In genomic region chr5:54520940-54521339, GRCh38 we compare ENCODE assay signal across 8 cellular contexts. TPM values are rescaled to one million over a fixed set of nuclear protein-coding genes. Genes with fewer than 3 reads are reported as not detected.
A peak's percentile ranks its signal among the peaks of the same experiment; 100 is the strongest.
DNase-seq lines count a peak whose midpoint lies in the region; ATAC-seq and TF ChIP-seq lines count a peak whose summit lies in the region.

No MANE protein-coding gene starts in this region.

- H3K4me3 ChIP-seq in WI38 (ENCODE audit: low read depth, low read length) (peak overlapping the region; percentile 77), fibroblast of pulmonary artery (replicated peaks; ENCODE audit: low read depth, low read length) (peak overlapping the region; percentile 67), psoas muscle (peak overlapping the region; percentile 99)

- H3K27ac ChIP-seq in psoas muscle, result peak overlapping the region; percentile 53

- TF ChIP-seq CTCF in WI38 (IDR thresholded peaks at IDR 0.05; ENCODE audit: low read depth, low read length) (no peak), fibroblast of pulmonary artery (IDR thresholded peaks at IDR 0.05; ENCODE audit: low read length, missing control alignments) (no peak), psoas muscle (IDR thresholded peaks at IDR 0.05) (no peak)

- H3K4me1 ChIP-seq in psoas muscle, result peaks cover 61% of the 10 kb centered on the region

- DNase-seq in Daoy (ENCODE audit: low read depth) (peak; percentile 13), fibroblast of pulmonary artery (ENCODE audit: low read depth) (no peak), psoas muscle (no peak), GM19238 (ENCODE audit: insufficient read length, low spot score) (no peak)
- DNase-seq in stimulated activated CD4-positive, alpha-beta T cell treated with anti-CD3 and anti-CD28 coated beads, Interleukin-2, amount 100 ng/mL, for 24 hours, result no peak

- 29 to 54% (median 42%) methylated on average over 2 of the region's 2 CpGs for WGBS in psoas muscle, 3 donors

- intact Hi-C loops in psoas muscle (cut with DNase I), result no loop called here

- ATAC-seq in psoas muscle (no peak), HG02852 (IDR thresholded peaks at IDR 0.05; ENCODE audit: unreplicated experiment) (no peak), GM19035 (IDR thresholded peaks at IDR 0.05; ENCODE audit: unreplicated experiment) (no peak)

- no peaks in the 10 kb centered on the region for H3K9me3 ChIP-seq in psoas muscle

- no peaks in the 10 kb centered on the region for H3K36me3 ChIP-seq in psoas muscle (ENCODE audit: insufficient read depth in 1 of 2, low read depth in 1 of 2)

- H3K27me3 ChIP-seq in psoas muscle (ENCODE audit: insufficient read depth in 3 of 3, low read length in 2 of 3), result no peaks in the 10 kb centered on the region

RNA-seq across cellular contexts. Expression of gene SNX18, which starts 3.4 kb away (rescaled TPM):
- 10.8 and 14.1 TPM in 2 replicates for total RNA-seq in Daoy (2014; rRNA removed; shearing (Covaris generic))
- total RNA-seq in psoas muscle, result 10 to 100 TPM in 3 of 4 donors, 1 to 10 TPM in 1; 9.1 to 13.0 (median 10.7) TPM
- 1 to 10 TPM; 3.9 to 6.9 (median 4.5) TPM for polyA plus RNA-seq in psoas muscle
